Comparison of ENCODE assay signal across 13 cellular contexts in genomic region chr22:36912694-36913430, GRCh38. TPM values are rescaled to one million over a fixed set of nuclear protein-coding genes. Genes with fewer than 3 reads are reported as not detected.
DNase-seq lines count a peak whose midpoint lies in the region; ATAC-seq, FAIRE-seq and TF ChIP-seq lines count a peak whose summit lies in the region.
"Had no signal": no experiment of that assay in that cellular context is flagged by ENCODE, and none has a peak within 500 bp of the region (broad histone marks: within the 10 kb centered on the region; RNA-seq: fewer than 3 reads in every experiment).

No MANE protein-coding gene starts in this region.

- CTCF ChIA-PET in mammary epithelial cell (lab: Charles Lee; ENCODE audit: low non-redundant PET), result no interaction called here

- in situ Hi-C loops in mammary epithelial cell (cut with MboI; ENCODE audit: low sequenced_read_pairs in 2 of 2), result no loop called here

- peak overlapping the region; percentile 69 for H2AFZ ChIP-seq in mammary epithelial cell (ENCODE audit: low read depth, low read length)

- no peak for DNase-seq in natural killer cell treated with Interleukin-12 subunit alpha and Interleukin-12 subunit beta and Interleukin-15 and Interleukin-18, amount 100 ng/mL, for 72 hours (ENCODE audit: low spot score)
- DNase-seq in natural killer cell, result no peak
- DNase-seq in mammary epithelial cell, result no peak
- DNase-seq in urothelium cell line (ENCODE audit: low spot score), result no peak
- no peak for DNase-seq in D341Med (ENCODE audit: low spot score)
- DNase-seq in cortex of kidney (lab: John Stamatoyannopoulos, UW), result no peak
- DNase-seq: BE2C, NCI-H2081 treated with DMSO at 0.1 percent for 48 hours had no signal

- peaks cover 2% of the 10 kb centered on the region for H3K27me3 ChIP-seq in mammary epithelial cell (ENCODE audit: insufficient read depth, low read length)
- H3K27me3 ChIP-seq in mononuclear cell (ENCODE audit: insufficient read depth, low read length), result no peaks in the 10 kb centered on the region

- H3K4me1 Mint-ChIP-seq in natural killer cell treated with Interleukin-12 subunit alpha and Interleukin-12 subunit beta and Interleukin-15 and Interleukin-18, amount 100 ng/mL, for 72 hours (ENCODE audit: low read depth in 2 of 2), result peaks cover under 1 to 18% of the 10 kb centered on the region in 2 donors
- peaks cover 0 to 5% of the 10 kb centered on the region in 2 donors for H3K4me1 Mint-ChIP-seq in natural killer cell

- H3K36me3 ChIP-seq in mammary epithelial cell (ENCODE audit: insufficient read depth, low read length), result no peaks in the 10 kb centered on the region
- H3K36me3 ChIP-seq: BE2C had no signal

- ATAC-seq in natural killer cell treated with Interleukin-12 subunit alpha and Interleukin-12 subunit beta and Interleukin-15 and Interleukin-18, amount 100 ng/mL, for 72 hours, result no peak
- ATAC-seq in natural killer cell, result no peak
- no peak for ATAC-seq in GM18511 (IDR thresholded peaks at IDR 0.05; ENCODE audit: unreplicated experiment)

- peak; percentile 5 for FAIRE-seq in urothelium cell line (lab: Jason Lieb, UNC)

- no peaks in the 10 kb centered on the region for H4K20me1 ChIP-seq in mammary epithelial cell (ENCODE audit: insufficient read depth, low read length)

- H3K27ac Mint-ChIP-seq in natural killer cell treated with Interleukin-12 subunit alpha and Interleukin-12 subunit beta and Interleukin-15 and Interleukin-18, amount 100 ng/mL, for 72 hours, result peak overlapping the region; percentile 38 to 65
- H3K27ac Mint-ChIP-seq in natural killer cell, result peak overlapping the region in 1 of 2 donors; percentile 60
- H3K27ac Mint-ChIP-seq: activated naive CD8-positive, alpha-beta T cell had no signal

- H3K9me3 Mint-ChIP-seq in natural killer cell treated with Interleukin-12 subunit alpha and Interleukin-12 subunit beta and Interleukin-15 and Interleukin-18, amount 100 ng/mL, for 72 hours, result no peaks in the 10 kb centered on the region
- no peaks in the 10 kb centered on the region for H3K9me3 Mint-ChIP-seq in natural killer cell

- TF ChIP-seq CTCF in natural killer cell (IDR thresholded peaks at IDR 0.05) (no peak), mammary epithelial cell (conservative IDR thresholded peaks at IDR 0.05 in 1 of 2, IDR thresholded peaks at IDR 0.05 in 1 of 2; ENCODE audit: extremely low read depth in 1 of 2, insufficient read depth in 1 of 2, low read depth in 1 of 2, low read length in 2 of 2) (no peak)

- no peak overlapping the region for H3K9ac ChIP-seq in mammary epithelial cell (ENCODE audit: insufficient read depth, low read length)

- BruUV-seq in mammary epithelial cell (replicated peaks; lab: Mats Ljungman, UMichigan), result no TSS peak

- peak overlapping the region; percentile 71 for H3K4me3 Mint-ChIP-seq in natural killer cell treated with Interleukin-12 subunit alpha and Interleukin-12 subunit beta and Interleukin-15 and Interleukin-18, amount 100 ng/mL, for 72 hours
- no peak overlapping the region for H3K4me3 Mint-ChIP-seq in natural killer cell
- H3K4me3 Mint-ChIP-seq: activated naive CD8-positive, alpha-beta T cell had no signal

- dilution Hi-C loops in mammary epithelial cell (cut with HindIII; ENCODE audit: low sequenced_read_pairs), result loop anchor here (5.0 kb wide), 1 partner anchor 54 kb away; no protein-coding TSS in a partner anchor

- H3K9me3 ChIP-seq in mammary epithelial cell (replicated peaks; ENCODE audit: insufficient read depth, low read length) (no peaks in the 10 kb centered on the region), mononuclear cell (ENCODE audit: low read depth, low read length) (no peaks in the 10 kb centered on the region)
- H3K9me3 ChIP-seq: BE2C had no signal

- WGBS in mammary epithelial cell (ENCODE audit: low coverage, missing lambda C conversion rate), result 74% methylated on average over 8 of the region's 8 CpGs

- H3K4me3 ChIP-seq in mammary epithelial cell (replicated peaks in 1 of 3; ENCODE audit: insufficient read depth in 1 of 3, low read depth in 2 of 3, low read length in 3 of 3), result no peak overlapping the region
- peak overlapping the region; percentile 73 for H3K4me3 ChIP-seq in mononuclear cell (ENCODE audit: low read length)

- H3K4me1 ChIP-seq in mammary epithelial cell (ENCODE audit: insufficient read depth, low read length) (peaks cover 4% of the 10 kb centered on the region), mononuclear cell (ENCODE audit: insufficient read depth, low read length) (peaks cover 35% of the 10 kb centered on the region)
- H3K4me1 ChIP-seq: BE2C had no signal

- no peak overlapping the region for H3K27ac ChIP-seq in mammary epithelial cell (ENCODE audit: insufficient read depth, low read depth, low read length)

- intact Hi-C loops in natural killer cell (cut with micrococcal nuclease), result no loop called here
- intact Hi-C loops in mammary epithelial cell (cut with micrococcal nuclease), result no loop called here

- H3K36me3 Mint-ChIP-seq in natural killer cell treated with Interleukin-12 subunit alpha and Interleukin-12 subunit beta and Interleukin-15 and Interleukin-18, amount 100 ng/mL, for 72 hours, result no peaks in the 10 kb centered on the region
- no peaks in the 10 kb centered on the region for H3K36me3 Mint-ChIP-seq in natural killer cell
- H3K36me3 Mint-ChIP-seq: activated naive CD8-positive, alpha-beta T cell had no signal

- peaks cover 24 to 38% of the 10 kb centered on the region in 2 donors for H3K27me3 Mint-ChIP-seq in natural killer cell treated with Interleukin-12 subunit alpha and Interleukin-12 subunit beta and Interleukin-15 and Interleukin-18, amount 100 ng/mL, for 72 hours
- peaks cover 19 to 38% of the 10 kb centered on the region in 2 donors for H3K27me3 Mint-ChIP-seq in natural killer cell (ENCODE audit: low read depth in 2 of 2)

- H3K4me2 ChIP-seq in mammary epithelial cell (ENCODE audit: insufficient read depth, low read depth, low read length), result no peak overlapping the region

- no peaks in the 10 kb centered on the region for H3K79me2 ChIP-seq in mammary epithelial cell (ENCODE audit: insufficient read depth, low read length)

RNA-seq across cellular contexts. Expression of gene CSF2RB, which starts 0.6 kb away (rescaled TPM):
- total RNA-seq in natural killer cell treated with Interleukin-12 subunit alpha and Interleukin-12 subunit beta and Interleukin-15 and Interleukin-18, amount 100 ng/mL, for 72 hours, result 10 to 100 TPM in 1 of 2 donors, 1 to 10 TPM in 1; 5.0 to 47.9 TPM
- 100 to 1,000 TPM in 1 of 3 donors, 1 to 10 TPM in 2; 3.8 to 274 (median 8.2) TPM for total RNA-seq in natural killer cell
- total RNA-seq in mammary epithelial cell, result not detected
- polyA plus RNA-seq in mammary epithelial cell, result not detected
- polyA minus RNA-seq in mammary epithelial cell, result not detected
- 17.4 TPM for total RNA-seq in mononuclear cell
- total RNA-seq: Daoy had no signal
- polyA plus RNA-seq: neural cell had no signal

RNA-seq across cellular contexts. Expression of gene NCF4, which starts 52.1 kb away (rescaled TPM):
- total RNA-seq in natural killer cell treated with Interleukin-12 subunit alpha and Interleukin-12 subunit beta and Interleukin-15 and Interleukin-18, amount 100 ng/mL, for 72 hours, result 10 to 100 TPM; 24.2 to 53.1 TPM
- total RNA-seq in natural killer cell, result 10 to 100 TPM in 1 of 3 donors, 1 to 10 TPM in 2; 2.6 to 33.2 (median 3.1) TPM
- not detected for total RNA-seq in mammary epithelial cell
- polyA plus RNA-seq in mammary epithelial cell, result 0.36 TPM
- not detected for polyA minus RNA-seq in mammary epithelial cell
- total RNA-seq in mononuclear cell, result 22.8 TPM
- polyA plus RNA-seq: neural cell had no signal

Comparison
In these comparisons a context has a peak if more than half of its experiments do, and no peak if none do; other contexts are left out.
1. RNA of gene CSF2RB, which starts 0.6 kb away (total RNA-seq): 5.0 to 47.9 TPM in natural killer cell treated with Interleukin-12 subunit alpha and Interleukin-12 subunit beta and Interleukin-15 and Interleukin-18, amount 100 ng/mL, for 72 hours, 17.4 TPM in mononuclear cell (single experiment) and 3.8 to 274 TPM in natural killer cell; not detected in mammary epithelial cell; every median in the first group is over 4 times any median in the second.